Comparison of ENCODE assay signal across 30 cellular contexts in the genomic region with DNA sequence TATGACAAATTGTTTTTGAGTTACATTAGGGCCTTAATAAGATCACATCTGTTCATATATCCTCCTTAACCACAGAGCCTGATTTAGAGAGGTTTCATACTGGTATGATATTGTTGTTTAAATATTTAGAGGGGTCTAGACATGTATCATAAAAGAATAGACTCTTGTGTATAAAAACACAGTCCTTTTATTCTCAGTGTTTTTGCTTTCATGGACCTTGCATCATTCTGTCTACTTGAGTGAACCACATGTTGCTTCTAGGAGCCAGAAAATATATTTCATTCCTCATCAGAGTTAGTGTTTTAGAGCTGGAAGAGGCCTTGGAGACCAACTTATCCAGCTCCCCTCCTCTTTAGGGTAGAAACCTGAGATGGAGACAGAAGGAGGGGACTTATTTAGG.
A peak's percentile ranks its signal among the peaks of the same experiment; 100 is the strongest.
DNase-seq lines count a peak whose midpoint lies in the region; ATAC-seq and TF ChIP-seq lines count a peak whose summit lies in the region.
"Had no signal": no experiment of that assay in that cellular context is flagged by ENCODE, and none has a peak within 500 bp of the region (broad histone marks: within the 10 kb centered on the region; RNA-seq: fewer than 3 reads in every experiment).

No MANE protein-coding gene starts in this region.

- TF ChIP-seq CTCF in AG10803 (conservative IDR thresholded peaks at IDR 0.05; ENCODE audit: low read length) (no peak), osteocyte (IDR thresholded peaks at IDR 0.05) (no peak)

- H3K9ac ChIP-seq in adipocyte (ENCODE audit: low read length): no peak overlapping the region

- H3K36me3 Mint-ChIP-seq in osteocyte (ENCODE audit: unreplicated experiment): no peaks in the 10 kb centered on the region
- no peaks in the 10 kb centered on the region for H3K36me3 Mint-ChIP-seq in activated naive CD4-positive, alpha-beta T cell treated with anti-CD3 and anti-CD28 coated beads, Interleukin-2, amount 50 U/mL, for 72 hours
- H3K36me3 Mint-ChIP-seq: CD8-positive, alpha-beta T cell; immature natural killer cell had no signal

- H3K27ac Mint-ChIP-seq in osteocyte (ENCODE audit: unreplicated experiment): no peak overlapping the region
- no peak overlapping the region for H3K27ac Mint-ChIP-seq in activated naive CD4-positive, alpha-beta T cell treated with anti-CD3 and anti-CD28 coated beads, Interleukin-2, amount 50 U/mL, for 72 hours
- H3K27ac Mint-ChIP-seq: activated CD4-positive, alpha-beta T cell treated with anti-CD3 and anti-CD28 coated beads, Interleukin-2, amount 10 ng/mL, durations not matched to agents 7 days and 5 days; activated naive CD8-positive, alpha-beta T cell treated with anti-CD3 and anti-CD28 coated beads, Interleukin-2, amount 50 U/mL, for 24 hours; B cell; CD8-positive, alpha-beta T cell; GM23338; immature natural killer cell; progenitor cell of endocrine pancreas had no signal

- no peaks in the 10 kb centered on the region for H3K36me3 ChIP-seq in adipocyte (ENCODE audit: control insufficient read depth, insufficient read depth, low read length, severe bottlenecking)
- H3K36me3 ChIP-seq: sigmoid colon, vagina had no signal

- H3K4me3 Mint-ChIP-seq in osteocyte (ENCODE audit: unreplicated experiment): no peak overlapping the region
- H3K4me3 Mint-ChIP-seq: activated CD4-positive, alpha-beta T cell treated with anti-CD3 and anti-CD28 coated beads, Interleukin-2, amount 10 ng/mL, durations not matched to agents 7 days and 5 days; activated naive CD8-positive, alpha-beta T cell treated with anti-CD3 and anti-CD28 coated beads, Interleukin-2, amount 50 U/mL, for 24 hours; activated T-cell treated with anti-CD3 and anti-CD28 coated beads, Interleukin-2, amount 50 U/mL, for 4 hours; B cell; CD8-positive, alpha-beta T cell; GM23338; immature natural killer cell had no signal

- H3K27me3 ChIP-seq in adipocyte (replicated peaks; ENCODE audit: control insufficient read depth, insufficient read depth, low read length): no peaks in the 10 kb centered on the region
- H3K27me3 ChIP-seq: sigmoid colon, vagina had no signal

- H3K4me3 ChIP-seq in AG10803 (ENCODE audit: low read length): no peak overlapping the region
- no peak overlapping the region for H3K4me3 ChIP-seq in adipocyte (ENCODE audit: low read length)
- H3K4me3 ChIP-seq: A549, GM23338, sigmoid colon, vagina had no signal

- H3K27me3 Mint-ChIP-seq in osteocyte (ENCODE audit: unreplicated experiment): peaks cover 40% of the 10 kb centered on the region
- H3K27me3 Mint-ChIP-seq: activated CD4-positive, alpha-beta T cell treated with anti-CD3 and anti-CD28 coated beads, Interleukin-2, amount 10 ng/mL, durations not matched to agents 7 days and 5 days; B cell; progenitor cell of endocrine pancreas had no signal

- H3K9me3 Mint-ChIP-seq in osteocyte (ENCODE audit: unreplicated experiment): no peaks in the 10 kb centered on the region
- H3K9me3 Mint-ChIP-seq in activated naive CD4-positive, alpha-beta T cell treated with anti-CD3 and anti-CD28 coated beads, Interleukin-2, amount 50 U/mL, for 72 hours: peaks cover 0 to 3% of the 10 kb centered on the region in 2 donors
- H3K9me3 Mint-ChIP-seq: activated CD4-positive, alpha-beta T cell treated with anti-CD3 and anti-CD28 coated beads, Interleukin-2, amount 10 ng/mL, durations not matched to agents 7 days and 5 days; activated naive CD8-positive, alpha-beta T cell treated with anti-CD3 and anti-CD28 coated beads, Interleukin-2, amount 50 U/mL, for 24 hours; activated T-cell treated with anti-CD3 and anti-CD28 coated beads, Interleukin-2, amount 50 U/mL, for 4 hours; CD8-positive, alpha-beta T cell; GM23338; immature natural killer cell had no signal

- peaks cover 6% of the 10 kb centered on the region for H3K9me3 ChIP-seq in adipocyte (ENCODE audit: control insufficient read depth, low read length)
- H3K9me3 ChIP-seq: A549, sigmoid colon, vagina had no signal

- DNase-seq in AG10803 (ENCODE audit: low read depth) (peak; percentile 65), NCI-H128 (lab: John Stamatoyannopoulos, UW; ENCODE audit: unreplicated experiment) (peak; percentile 15), adipocyte (ENCODE audit: low read depth) (peak; percentile 14), fibroblast of the conjunctiva (ENCODE audit: low read depth) (peak; percentile 33), osteocyte (ENCODE audit: extremely low spot score, unreplicated experiment) (no peak)
- DNase-seq in activated naive CD4-positive, alpha-beta T cell treated with anti-CD3 and anti-CD28 coated beads, Interleukin-2, amount 50 U/mL, for 72 hours (ENCODE audit: low spot score in 2 of 2): no peak
- DNase-seq: activated CD4-positive, alpha-beta T cell treated with anti-CD3 and anti-CD28 coated beads, Interleukin-2, amount 10 ng/mL, durations not matched to agents 7 days and 5 days; activated gamma-delta T cell treated with Interleukin-2 at 50 U/mL for 16 hours; activated naive CD8-positive, alpha-beta T cell treated with anti-CD3 and anti-CD28 coated beads, Interleukin-2, amount 50 U/mL, for 24 hours; activated T-cell treated with anti-CD3 and anti-CD28 coated beads, Interleukin-2, amount 50 U/mL, for 4 hours; CD8-positive, alpha-beta T cell; DMS 273 treated with DMSO at 0.1 percent for 48 hours; effector CD4-positive, alpha-beta T cell; hypothalamus; immature natural killer cell; left colon; NCI-H1092 treated with DMSO at 0.1 percent for 48 hours; NCI-H2029 treated with DMSO at 0.1 percent for 48 hours; NCI-H510A treated with DMSO at 0.1 percent for 48 hours; SHP77; sigmoid colon; stimulated activated naive CD4-positive, alpha-beta T cell treated with Interleukin-2 at 50 U/mL for 16 hours; SW 1271 had no signal

- H3K4me1 ChIP-seq in adipocyte (ENCODE audit: control insufficient read depth, insufficient read depth, low read length): peaks cover 24% of the 10 kb centered on the region
- H3K4me1 ChIP-seq: sigmoid colon, vagina had no signal

- no peaks in the 10 kb centered on the region for H3K4me1 Mint-ChIP-seq in osteocyte (ENCODE audit: unreplicated experiment)
- H3K4me1 Mint-ChIP-seq: activated CD4-positive, alpha-beta T cell treated with anti-CD3 and anti-CD28 coated beads, Interleukin-2, amount 10 ng/mL, durations not matched to agents 7 days and 5 days; activated naive CD8-positive, alpha-beta T cell treated with anti-CD3 and anti-CD28 coated beads, Interleukin-2, amount 50 U/mL, for 24 hours; B cell; immature natural killer cell had no signal

- ATAC-seq in GM21360 (IDR thresholded peaks at IDR 0.05; ENCODE audit: unreplicated experiment) (no peak), HG02623 (IDR thresholded peaks at IDR 0.05; ENCODE audit: unreplicated experiment) (no peak)
- ATAC-seq in activated naive CD4-positive, alpha-beta T cell treated with anti-CD3 and anti-CD28 coated beads, Interleukin-2, amount 50 U/mL, for 72 hours: no peak
- ATAC-seq: A549; activated naive CD8-positive, alpha-beta T cell treated with anti-CD3 and anti-CD28 coated beads, Interleukin-2, amount 50 U/mL, for 24 hours; activated T-cell treated with anti-CD3 and anti-CD28 coated beads, Interleukin-2, amount 50 U/mL, for 4 hours; CD8-positive, alpha-beta T cell; GM23338; left colon had no signal

Comparison
In these comparisons a context has a peak if more than half of its experiments do, and no peak if none do; other contexts are left out.
1. DNase-seq: peak in AG10803 (single experiment), NCI-H128 (single experiment), adipocyte (single experiment) and fibroblast of the conjunctiva (single experiment); none in osteocyte (single experiment) and activated naive CD4-positive, alpha-beta T cell treated with anti-CD3 and anti-CD28 coated beads, Interleukin-2, amount 50 U/mL, for 72 hours (0 of 2).